Comparison of ENCODE assay signal across 2 cellular contexts in the genomic region with DNA sequence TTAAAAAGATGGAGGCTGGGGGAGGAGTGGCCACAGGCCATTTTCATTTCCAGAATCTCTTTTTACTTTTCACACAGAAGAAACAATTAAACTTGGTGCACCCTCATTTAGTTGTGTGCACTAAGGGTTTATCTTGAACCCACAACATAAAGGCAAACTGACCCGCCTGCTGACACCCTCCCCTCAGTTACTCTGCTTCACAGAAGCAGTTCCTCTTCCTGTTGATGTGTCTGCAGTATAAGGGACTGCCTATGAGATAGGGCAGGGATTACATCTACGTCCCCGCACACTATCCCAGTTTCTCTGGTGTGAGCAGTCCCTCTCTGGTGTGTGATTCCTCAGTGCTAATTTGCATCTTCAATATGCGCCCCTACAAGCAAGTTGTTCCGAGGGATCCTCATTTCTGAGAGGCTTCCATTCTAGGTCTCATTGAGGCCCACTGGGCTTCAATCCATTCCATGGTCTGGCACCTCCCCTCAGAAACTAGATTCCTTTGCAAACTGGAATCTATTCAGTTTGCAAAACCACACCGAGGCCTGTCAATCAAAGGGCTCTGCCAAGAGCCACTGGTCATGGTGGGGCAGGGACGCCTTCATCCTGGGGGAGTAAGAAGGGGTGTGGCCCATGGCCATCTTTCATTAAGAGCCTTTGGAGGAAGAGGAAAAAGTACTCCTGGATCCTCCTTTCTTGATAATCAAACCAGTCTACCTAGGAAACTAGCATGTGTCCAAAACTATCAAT.
A peak's percentile ranks its signal among the peaks of the same experiment; 100 is the strongest.
TF ChIP-seq lines count a peak whose summit lies in the region.

No MANE protein-coding gene starts in this region.

TF ChIP-seq in HEK293T, 16 proteins besides CTCF, POLR2A, EP300 and RAD21:
- TF ChIP-seq SUZ12 (IDR thresholded peaks at IDR 0.05): no peak
- TF ChIP-seq, protein P1, sequence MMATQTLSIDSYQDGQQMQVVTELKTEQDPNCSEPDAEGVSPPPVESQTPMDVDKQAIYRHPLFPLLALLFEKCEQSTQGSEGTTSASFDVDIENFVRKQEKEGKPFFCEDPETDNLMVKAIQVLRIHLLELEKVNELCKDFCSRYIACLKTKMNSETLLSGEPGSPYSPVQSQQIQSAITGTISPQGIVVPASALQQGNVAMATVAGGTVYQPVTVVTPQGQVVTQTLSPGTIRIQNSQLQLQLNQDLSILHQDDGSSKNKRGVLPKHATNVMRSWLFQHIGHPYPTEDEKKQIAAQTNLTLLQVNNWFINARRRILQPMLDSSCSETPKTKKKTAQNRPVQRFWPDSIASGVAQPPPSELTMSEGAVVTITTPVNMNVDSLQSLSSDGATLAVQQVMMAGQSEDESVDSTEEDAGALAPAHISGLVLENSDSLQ (IDR thresholded peaks at IDR 0.05): peak; percentile 66

TF ChIP-seq in K562, 482 proteins besides CTCF, POLR2A, EP300 and RAD21:
- TF ChIP-seq, protein P1 (IDR thresholded peaks at IDR 0.05): peak; percentile 71
- TF ChIP-seq SPI1 (IDR thresholded peaks at IDR 0.05; ENCODE audit: borderline replicate concordance, low read depth, low read length) (peak; percentile 49; the same call in 1 of the 2 replicates), ZNF695 (CRISPR knock-in tag; IDR thresholded peaks at IDR 0.05) (no peak)
TF ChIP-seq in K562: peak in this region for 2.
